ENCODE assay signal across 1 cellular context in genomic region chr20:45342863-45343444, GRCh38.
A peak's percentile ranks its signal among the peaks of the same experiment; 100 is the strongest.
TF ChIP-seq lines count a peak whose summit lies in the region.

No MANE protein-coding gene starts in this region.

TF ChIP-seq in HepG2, 621 proteins besides CTCF, POLR2A, EP300 and RAD21 (continued from another document):
- TF ChIP-seq HNF1B (CRISPR knock-in tag; IDR thresholded peaks at IDR 0.05) = peak; percentile 31; the same call in 1 of the 2 replicates
- 0 out of 2 replicates have a peak, but pooled peaks have one; percentile 35 for TF ChIP-seq ZSCAN20 (CRISPR knock-in tag; IDR thresholded peaks at IDR 0.05; ENCODE audit: borderline replicate concordance)
- TF ChIP-seq TEAD2 (CRISPR knock-in tag; IDR thresholded peaks at IDR 0.05) = 0 out of 2 replicates have a peak, but pooled peaks have one; percentile 36
